Comparison of ENCODE assay signal across 8 cellular contexts in genomic region chr19:7522923-7523667, GRCh38. TPM values are rescaled to one million over a fixed set of nuclear protein-coding genes. Genes with fewer than 3 reads are reported as not detected.
A peak's percentile ranks its signal among the peaks of the same experiment; 100 is the strongest.
DNase-seq lines count a peak whose midpoint lies in the region; ATAC-seq and TF ChIP-seq lines count a peak whose summit lies in the region.

No MANE protein-coding gene starts in this region.

- H3K9me3 ChIP-seq in SJCRH30 (replicated peaks): no peaks in the 10 kb centered on the region

- H3K27me3 ChIP-seq in SJCRH30: no peaks in the 10 kb centered on the region

- ATAC-seq in GM18868 (IDR thresholded peaks at IDR 0.05; ENCODE audit: unreplicated experiment) (no peak), HG03196 (IDR thresholded peaks at IDR 0.05; ENCODE audit: unreplicated experiment) (no peak)

- TF ChIP-seq CTCF in fibroblast of mammary gland (conservative IDR thresholded peaks at IDR 0.05; ENCODE audit: control insufficient read depth, insufficient read depth, low read depth, low read length): no peak
- TF ChIP-seq CTCF in retinal pigment epithelial cell (conservative IDR thresholded peaks at IDR 0.05; ENCODE audit: low read depth, low read length): no peak

- H3K4me1 ChIP-seq in SJCRH30: peaks cover 4% of the 10 kb centered on the region; the same call in 1 of the 2 replicates

- no peaks in the 10 kb centered on the region for H3K36me3 ChIP-seq in SJCRH30

- peak overlapping the region; percentile 68 for H3K4me3 ChIP-seq in SJCRH30
- peak overlapping the region; percentile 70 for H3K4me3 ChIP-seq in fibroblast of mammary gland (ENCODE audit: control insufficient read depth, low read depth, low read length)
- H3K4me3 ChIP-seq in retinal pigment epithelial cell (ENCODE audit: low read length): peak overlapping the region; percentile 76

- DNase-seq in DMS53 (lab: John Stamatoyannopoulos, UW): peak; percentile 41
- DNase-seq in DMS53 treated with DMSO at 0.1 percent for 48 hours (lab: John Stamatoyannopoulos, UW; ENCODE audit: unreplicated experiment): no peak
- DNase-seq in SJCRH30: no peak
- DNase-seq in fibroblast of mammary gland (ENCODE audit: low read depth): peak; percentile 20
- DNase-seq in retinal pigment epithelial cell (ENCODE audit: low read depth): no peak
- no peak for DNase-seq in NCI-H187 treated with DMSO at 0.1 percent for 48 hours (lab: John Stamatoyannopoulos, UW)

- H3K27ac ChIP-seq in SJCRH30: no peak overlapping the region

RNA-seq across cellular contexts. Expression of gene MCOLN1, which starts 0.7 kb away (rescaled TPM):
- 3.8 and 5.8 TPM in 2 replicates for total RNA-seq in SJCRH30 (2014; rRNA removed; shearing (Covaris generic))

RNA-seq across cellular contexts. Expression of gene ZNF358, which starts 7.2 kb away (rescaled TPM):
- total RNA-seq in SJCRH30 (2014; rRNA removed; shearing (Covaris generic)): 28.8 and 33.8 TPM in 2 replicates

RNA-seq across cellular contexts. Expression of gene PNPLA6, which starts 12.4 kb away (rescaled TPM):
- total RNA-seq in SJCRH30 (2014; rRNA removed; shearing (Covaris generic)): 14.2 and 17.3 TPM in 2 replicates

RNA-seq across cellular contexts. Expression of gene PEX11G, which starts 34.3 kb away (rescaled TPM):
- not detected in 2 replicates for total RNA-seq in SJCRH30 (2014; rRNA removed; shearing (Covaris generic))

Comparison
In these comparisons a context has a peak if more than half of its experiments do, and no peak if none do; other contexts are left out.
1. DNase-seq: peak in DMS53 (single experiment) and fibroblast of mammary gland (single experiment); none in DMS53 treated with DMSO at 0.1 percent for 48 hours (single experiment), SJCRH30 (0 of 2), retinal pigment epithelial cell (single experiment) and NCI-H187 treated with DMSO at 0.1 percent for 48 hours (single experiment).
2. Peak in every context shown above with its lines, with median percentiles within 50 percentile points of each other: H3K4me3 ChIP-seq.